In the genomic region with DNA sequence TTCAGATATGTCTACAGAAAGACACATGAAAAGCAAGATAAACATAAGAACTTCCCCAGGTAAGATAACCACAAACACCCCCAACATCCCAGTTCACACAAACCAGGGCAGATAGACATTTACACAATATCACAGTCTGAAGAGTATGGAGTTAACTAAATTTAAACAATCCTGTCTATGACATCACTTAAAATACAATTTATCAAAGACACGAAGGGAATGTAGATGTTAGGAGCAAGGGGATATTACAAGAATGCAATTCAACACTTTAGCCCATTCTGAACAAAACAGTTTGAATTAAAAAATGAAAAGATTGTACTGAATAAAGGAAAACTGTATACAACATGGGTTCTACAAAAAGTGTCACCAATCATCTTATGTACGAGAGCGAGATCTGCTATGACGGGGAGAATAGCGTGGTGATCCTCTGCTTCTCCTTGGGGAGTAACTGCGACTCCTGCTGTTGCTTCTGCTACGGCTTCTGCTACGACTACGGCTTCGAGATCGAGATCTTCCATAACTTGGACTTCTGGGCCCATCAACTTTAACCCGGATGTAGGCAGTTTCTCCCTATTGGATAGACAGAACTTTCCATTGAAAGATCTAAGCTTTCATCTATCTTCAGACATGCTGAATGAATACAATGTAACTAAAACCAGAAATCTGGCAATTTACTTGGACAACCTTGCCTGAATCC, we compare ENCODE assay signal across 9 cellular contexts. TPM values are rescaled to one million over a fixed set of nuclear protein-coding genes. Genes with fewer than 3 reads are reported as not detected.
DNase-seq lines count a peak whose midpoint lies in the region; ATAC-seq and TF ChIP-seq lines count a peak whose summit lies in the region.
"Had no signal": no experiment of that assay in that cellular context is flagged by ENCODE, and none has a peak within 500 bp of the region (broad histone marks: within the 10 kb centered on the region; RNA-seq: fewer than 3 reads in every experiment).

No MANE protein-coding gene starts in this region.

- no peaks in the 10 kb centered on the region for H3K27me3 ChIP-seq in SU-DHL-6 (ENCODE audit: low read length)
- no peaks in the 10 kb centered on the region for H3K27me3 ChIP-seq in gastroesophageal sphincter

- H3K27ac Mint-ChIP-seq in stimulated activated memory B cell treated with anti-CD40 and anti-IgM and Interleukin-4, amounts not matched to agents 10 μg/mL and 1 μg/mL and 100 μg/mL, for 72 hours: peak overlapping the region; percentile 99

- H3K4me1 ChIP-seq in gastroesophageal sphincter: peaks cover 22 to 73% (median 29%) of the 10 kb centered on the region in 3 donors

- TF ChIP-seq POLR2A in gastroesophageal sphincter (IDR thresholded peaks at IDR 0.05): no peak

- peaks cover 56% of the 10 kb centered on the region for H3F3A ChIP-seq in SU-DHL-6 (ENCODE audit: insufficient read depth)

- no peak for TF ChIP-seq EP300 in gastroesophageal sphincter (IDR thresholded peaks at IDR 0.05)

- H3K79me2 ChIP-seq in SU-DHL-6 (ENCODE audit: insufficient read depth, low read length): peaks cover 48% of the 10 kb centered on the region

- no peak overlapping the region for H2AFZ ChIP-seq in SU-DHL-6 (ENCODE audit: low read depth, low read length, severe bottlenecking)

- H3K9me2 ChIP-seq in SU-DHL-6 (replicated peaks; ENCODE audit: insufficient read depth, low read length): no peaks in the 10 kb centered on the region

- peak overlapping the region; percentile 98 for H3K4me3 Mint-ChIP-seq in stimulated activated memory B cell treated with anti-CD40 and anti-IgM and Interleukin-4, amounts not matched to agents 10 μg/mL and 1 μg/mL and 100 μg/mL, for 72 hours

- DNase-seq in SIG-M5 treated with dmso at 0.1 percent for 504 hours (lab: John Stamatoyannopoulos, UW; ENCODE audit: unreplicated experiment) (peak; percentile 49), SIG-M5 (lab: John Stamatoyannopoulos, UW) (no peak), NCI-H1930 (lab: John Stamatoyannopoulos, UW) (no peak), RWPE1 (ENCODE audit: low spot score) (no peak)
- DNase-seq in stimulated activated CD4-positive, alpha-beta T cell treated with anti-CD3 and anti-CD28 coated beads, Interleukin-15, amount 100 ng/mL, for 24 hours: no peak
- DNase-seq: NCI-H1048 had no signal

- peak overlapping the region; percentile 99 for H3K9ac ChIP-seq in SU-DHL-6 (ENCODE audit: low read length)

- TF ChIP-seq CTCF in SU-DHL-6 (IDR thresholded peaks at IDR 0.05; ENCODE audit: insufficient read depth, low read length, poor library complexity, severe bottlenecking) (no peak), gastroesophageal sphincter (IDR thresholded peaks at IDR 0.05) (no peak), RWPE1 (conservative IDR thresholded peaks at IDR 0.05; ENCODE audit: low read depth) (no peak)

- POLR2A ChIA-PET in RWPE1 (lab: Yijun Ruan, JAX; ENCODE audit: low non-redundant PET): no interaction called here

- peaks cover 47% of the 10 kb centered on the region for H3K36me3 Mint-ChIP-seq in stimulated activated memory B cell treated with anti-CD40 and anti-IgM and Interleukin-4, amounts not matched to agents 10 μg/mL and 1 μg/mL and 100 μg/mL, for 72 hours

- ATAC-seq in gastroesophageal sphincter: no peak
- ATAC-seq in stimulated activated memory B cell treated with anti-CD40 and anti-IgM and Interleukin-4, amounts not matched to agents 10 μg/mL and 1 μg/mL and 100 μg/mL, for 72 hours: no peak

- peak overlapping the region; percentile 76 for H3K4me2 ChIP-seq in SU-DHL-6 (ENCODE audit: low read depth, low read length, poor library complexity, severe bottlenecking)

- no peaks in the 10 kb centered on the region for H3K9me3 Mint-ChIP-seq in stimulated activated memory B cell treated with anti-CD40 and anti-IgM and Interleukin-4, amounts not matched to agents 10 μg/mL and 1 μg/mL and 100 μg/mL, for 72 hours

- no peaks in the 10 kb centered on the region for H3K9me3 ChIP-seq in SU-DHL-6 (ENCODE audit: insufficient read depth, low read length)
- H3K9me3 ChIP-seq in gastroesophageal sphincter: no peaks in the 10 kb centered on the region

- CTCF ChIA-PET in RWPE1 (lab: Yijun Ruan, JAX): interaction anchor here (2.5 kb wide), 1 partner anchor 107 kb away, joined by 6 read pairs; no protein-coding TSS in a partner anchor

- peak overlapping the region; percentile 96 for H3K4me3 ChIP-seq in SU-DHL-6 (ENCODE audit: insufficient read depth, low read length, poor library complexity, severe bottlenecking)
- peak overlapping the region; percentile 81 for H3K4me3 ChIP-seq in gastroesophageal sphincter

- H4K20me1 ChIP-seq in SU-DHL-6 (ENCODE audit: low read depth, low read length): peaks cover 58% of the 10 kb centered on the region

- H3K27ac ChIP-seq in SU-DHL-6 (ENCODE audit: low read depth, low read length): 0 out of 2 replicates have a peak overlapping the region, but pooled peaks have one; percentile 3
- H3K27ac ChIP-seq in gastroesophageal sphincter: peak overlapping the region; percentile 92 to 99 (median 96)
- H3K27ac ChIP-seq in RWPE1: no peak overlapping the region

- H3K27me3 Mint-ChIP-seq in stimulated activated memory B cell treated with anti-CD40 and anti-IgM and Interleukin-4, amounts not matched to agents 10 μg/mL and 1 μg/mL and 100 μg/mL, for 72 hours: no peaks in the 10 kb centered on the region

- H3K36me3 ChIP-seq in SU-DHL-6 (ENCODE audit: low read length) (peaks cover 59% of the 10 kb centered on the region), gastroesophageal sphincter (peaks cover 0 to 48% of the 10 kb centered on the region in 2 donors)

- 31 to 38% methylated on average over 7 to 12 of the region's 12 CpGs for WGBS in gastroesophageal sphincter (ENCODE audit: low coverage in 1 of 2), 2 donors

- H3K4me1 Mint-ChIP-seq in stimulated activated memory B cell treated with anti-CD40 and anti-IgM and Interleukin-4, amounts not matched to agents 10 μg/mL and 1 μg/mL and 100 μg/mL, for 72 hours: peaks cover 51% of the 10 kb centered on the region

RNA-seq across cellular contexts. Expression of a gene that starts 1.9 kb away (rescaled TPM):
- total RNA-seq in gastroesophageal sphincter: 100 to 1,000 TPM; 139 to 240 (median 198) TPM

RNA-seq across cellular contexts. Expression of a gene that starts 17.1 kb away (rescaled TPM):
- total RNA-seq in gastroesophageal sphincter: 100 to 1,000 TPM; 115 to 148 (median 132) TPM

RNA-seq across cellular contexts. Expression of a gene that starts 50.0 kb away (rescaled TPM):
- 10 to 100 TPM; 35.7 to 60.3 (median 45.6) TPM for total RNA-seq in gastroesophageal sphincter
